In genomic region chr6:166546653-166547052, GRCh38 we compare ENCODE assay signal across 2 cellular contexts.
A peak's percentile ranks its signal among the peaks of the same experiment; 100 is the strongest.
TF ChIP-seq lines count a peak whose summit lies in the region.

No MANE protein-coding gene starts in this region.

TF ChIP-seq in HepG2, 621 proteins besides CTCF, POLR2A, EP300 and RAD21:
- TF ChIP-seq XBP1 (CRISPR knock-in tag; IDR thresholded peaks at IDR 0.05) (no peak), ZSCAN31 (CRISPR knock-in tag; IDR thresholded peaks at IDR 0.05; ENCODE audit: low read depth) (no peak), PBX3 (CRISPR knock-in tag; IDR thresholded peaks at IDR 0.05; ENCODE audit: borderline replicate concordance) (no peak), ZNF879 (CRISPR knock-in tag; IDR thresholded peaks at IDR 0.05) (no peak), ZFP36L2 (CRISPR knock-in tag; IDR thresholded peaks at IDR 0.05) (no peak), MAFF (IDR thresholded peaks at IDR 0.05; ENCODE audit: low read depth, low read length) (peak; percentile 73), TEAD2 (CRISPR knock-in tag; IDR thresholded peaks at IDR 0.05) (no peak), ZNF639 (CRISPR knock-in tag; conservative IDR thresholded peaks at IDR 0.05) (no peak), ZNF556 (CRISPR knock-in tag; IDR thresholded peaks at IDR 0.05; ENCODE audit: borderline replicate concordance) (no peak), MAFK (conservative IDR thresholded peaks at IDR 0.05 in 1 of 2, IDR thresholded peaks at IDR 0.05 in 1 of 2; ENCODE audit: low read length in 2 of 2) (peak; percentile 82 to 89), ZNF292 (CRISPR knock-in tag; IDR thresholded peaks at IDR 0.05; ENCODE audit: borderline replicate concordance, low read depth) (no peak), BCL6 (CRISPR knock-in tag; IDR thresholded peaks at IDR 0.05) (no peak)

TF ChIP-seq in H1, 55 proteins besides CTCF, POLR2A, EP300 and RAD21:
- TF ChIP-seq SRF (IDR thresholded peaks at IDR 0.05; ENCODE audit: low read depth, low read length) (no peak), BACH1 (IDR thresholded peaks at IDR 0.05; ENCODE audit: low read length) (0 out of 2 replicates have a peak, but pooled peaks have one; percentile 11)
